ENCODE assay signal across 8 cellular contexts in genomic region chr6:128519931-128520435, GRCh38. TPM values are rescaled to one million over a fixed set of nuclear protein-coding genes. Genes with fewer than 3 reads are reported as not detected.
A peak's percentile ranks its signal among the peaks of the same experiment; 100 is the strongest.
DNase-seq lines count a peak whose midpoint lies in the region; ATAC-seq lines count a peak whose summit lies in the region.

No MANE protein-coding gene starts in this region.

- H3K4me1 ChIP-seq in BLaER1 (peaks cover 12% of the 10 kb centered on the region), ectodermal cell (ENCODE audit: control insufficient read depth, insufficient read depth, low read length) (peaks cover 11% of the 10 kb centered on the region)

- DNase-seq in activated CD4-positive, alpha-beta T cell treated with anti-CD3 and anti-CD28 coated beads for 4 hours = peak; percentile 48 to 52
- DNase-seq in memory B cell (ENCODE audit: low spot score in 2 of 2) (peak in 1 of 2 donors; percentile 17), SIG-M5 (lab: John Stamatoyannopoulos, UW) (no peak)
- peak; percentile 0 to 8 for DNase-seq in stimulated activated CD8-positive, alpha-beta memory T cell treated with anti-CD3 and anti-CD28 coated beads, Interleukin-2, amount 100 ng/mL, for 1 hour (ENCODE audit: low read depth in 2 of 2)

- no peak overlapping the region for H3K27ac Mint-ChIP-seq in memory B cell

- peak overlapping the region; percentile 87 for H3K4me3 Mint-ChIP-seq in memory B cell

- ATAC-seq in GM19455 (IDR thresholded peaks at IDR 0.05; ENCODE audit: unreplicated experiment) = peak; percentile 30
- ATAC-seq in HG03469 (IDR thresholded peaks at IDR 0.05; ENCODE audit: unreplicated experiment) = peak; percentile 4
- ATAC-seq in memory B cell (ENCODE audit: low read depth) = peak; percentile 16

- no peaks in the 10 kb centered on the region for H3K9me3 Mint-ChIP-seq in memory B cell

- H3K36me3 Mint-ChIP-seq in memory B cell = no peaks in the 10 kb centered on the region

- H3K27me3 ChIP-seq in BLaER1 (no peaks in the 10 kb centered on the region), ectodermal cell (ENCODE audit: control insufficient read depth, insufficient read depth, low read length, poor library complexity, severe bottlenecking) (peaks cover 8% of the 10 kb centered on the region)

- peaks cover 14% of the 10 kb centered on the region for H3K4me1 Mint-ChIP-seq in memory B cell

- 0% methylated on average over 39 of the region's 39 CpGs for WGBS in ectodermal cell, 2 experiments

- H3K9me3 ChIP-seq in BLaER1 = no peaks in the 10 kb centered on the region
- no peaks in the 10 kb centered on the region for H3K9me3 ChIP-seq in ectodermal cell (ENCODE audit: control insufficient read depth, low read length)

- H3K27me3 Mint-ChIP-seq in memory B cell = peaks cover 18% of the 10 kb centered on the region

- H4K20me1 ChIP-seq in BLaER1 = peaks cover 37% of the 10 kb centered on the region

- no peaks in the 10 kb centered on the region for H3K36me3 ChIP-seq in BLaER1
- H3K36me3 ChIP-seq in ectodermal cell (ENCODE audit: control insufficient read depth, insufficient read depth, low read length) = no peaks in the 10 kb centered on the region

- peak overlapping the region; percentile 86 for H3K27ac ChIP-seq in BLaER1
- H3K27ac ChIP-seq in ectodermal cell (ENCODE audit: insufficient read depth, low read depth, low read length, poor library complexity, severe bottlenecking) = peak overlapping the region; percentile 95

- H3K4me3 ChIP-seq in BLaER1 (peak overlapping the region; percentile 84), ectodermal cell (ENCODE audit: insufficient read depth, low read depth, low read length) (peak overlapping the region; percentile 82)

- peak overlapping the region; percentile 89 for H3K9ac ChIP-seq in BLaER1

- H3K4me2 ChIP-seq in BLaER1 = peak overlapping the region; percentile 94

RNA-seq across cellular contexts. Expression of gene PTPRK, which starts 0.4 kb away (rescaled TPM):
- 27.1 TPM for polyA plus RNA-seq in ectodermal cell (2013, experiment 1 of 4)
- 25.2 TPM for polyA plus RNA-seq in ectodermal cell (2013, experiment 2 of 4)
- 19.5 TPM for polyA plus RNA-seq in ectodermal cell (2013, experiment 3 of 4)
- 24.1 TPM for polyA plus RNA-seq in ectodermal cell (2013, experiment 4 of 4)
